19 cellular contexts compared by ENCODE assay signal in the genomic region with DNA sequence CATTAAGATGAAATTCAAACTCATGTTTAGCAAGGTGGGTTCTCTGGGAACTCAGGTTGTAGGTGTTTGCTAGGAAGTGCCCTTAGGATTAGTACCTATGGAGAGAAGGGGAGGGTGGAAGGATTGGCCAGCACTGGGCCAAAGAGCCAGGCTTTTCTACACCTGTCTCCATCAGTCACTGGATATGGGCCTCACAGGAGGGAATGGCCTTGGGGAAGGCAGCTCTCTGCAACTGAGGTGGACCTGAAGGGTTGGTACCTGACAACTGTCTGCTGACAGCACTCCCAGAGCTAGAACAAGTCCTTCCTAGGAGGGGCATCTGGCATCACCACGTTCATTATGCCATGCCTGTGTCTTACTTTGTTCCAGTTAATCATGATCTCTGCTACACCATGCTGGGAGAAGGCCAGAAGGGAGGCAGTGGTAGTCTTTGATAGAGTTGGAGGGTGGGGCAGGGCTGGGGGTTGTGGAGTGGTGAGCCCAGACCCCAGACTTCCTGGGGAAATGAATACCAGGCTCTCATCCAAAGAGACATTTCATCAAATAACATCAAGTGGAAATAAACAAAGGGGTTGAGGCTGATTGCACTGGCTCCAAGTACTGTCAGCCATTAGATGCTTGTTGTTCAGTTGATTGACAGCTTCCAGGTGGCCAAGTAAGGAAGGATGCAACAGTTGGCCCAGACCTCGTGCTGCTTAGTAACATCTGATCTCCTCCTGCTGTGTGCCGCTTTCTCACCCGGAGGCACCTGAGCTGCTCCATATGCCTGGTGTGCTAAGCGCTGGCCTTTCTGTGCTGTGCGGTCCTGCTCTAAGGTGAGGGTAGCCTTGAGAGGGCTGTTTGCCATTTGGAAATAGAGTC.
"Had no signal": no experiment of that assay in that cellular context is flagged by ENCODE, and none has a peak within 500 bp of the region (broad histone marks: within the 10 kb centered on the region; RNA-seq: fewer than 3 reads in every experiment).

No MANE protein-coding gene starts in this region.

- ATAC-seq: activated CD8-positive, alpha-beta memory T cell treated with anti-CD3 and anti-CD28 coated beads, Interleukin-2, amount 10 ng/mL, durations not matched to agents 7 days and 5 days had no signal

- H3K27ac Mint-ChIP-seq: activated CD8-positive, alpha-beta memory T cell treated with anti-CD3 and anti-CD28 coated beads, Interleukin-2, amount 10 ng/mL, durations not matched to agents 7 days and 5 days; activated naive CD4-positive, alpha-beta T cell treated with anti-CD3 and anti-CD28 coated beads for 36 hours; activated T-helper 2 cell treated with anti-CD3 and anti-CD28 coated beads, Interferon-gamma antibody, Interleukin-2, Interleukin-4, amounts not matched to agents 10 μg/mL and 5 μg/mL and 100 μg/mL, durations not matched to agents 14 hours and 24 hours and 36 hours; endodermal cell; nephron; progenitor cell of endocrine pancreas; T-helper 2 cell treated with Interferon-gamma antibody and Interleukin-4, amounts not matched to agents 5 μg/mL and 100 μg/mL, for 36 hours had no signal

- DNase-seq: activated CD4-positive, alpha-beta T cell treated with anti-CD3 and anti-CD28 coated beads for 1 hour; activated CD4-positive, alpha-beta T cell treated with anti-CD3 and anti-CD28 coated beads, Interleukin-2, amount 50 U/mL, for 48 hours; activated CD8-positive, alpha-beta memory T cell treated with anti-CD3 and anti-CD28 coated beads, Interleukin-2, amount 10 ng/mL, durations not matched to agents 7 days and 5 days; activated naive CD4-positive, alpha-beta T cell treated with anti-CD3 and anti-CD28 coated beads for 36 hours; activated T-cell treated with anti-CD3 and anti-CD28 coated beads, Interleukin-2, amount 50 U/mL, for 1 hour; dorsolateral prefrontal cortex; endodermal cell; head of caudate nucleus; occipital lobe; stimulated activated CD4-positive, alpha-beta T cell treated with anti-CD3 and anti-CD28 coated beads, Interleukin-2, amount 100 ng/mL, for 48 hours; stimulated activated naive CD4-positive, alpha-beta T cell treated with Interleukin-2 at 50 U/mL for 16 hours; substantia nigra had no signal

- H3K4me1 Mint-ChIP-seq: activated CD8-positive, alpha-beta memory T cell treated with anti-CD3 and anti-CD28 coated beads, Interleukin-2, amount 10 ng/mL, durations not matched to agents 7 days and 5 days; endodermal cell; nephron had no signal

- H3K4me3 ChIP-seq: ascending aorta, dorsolateral prefrontal cortex, right atrium auricular region, tibial nerve had no signal

- H3K27me3 Mint-ChIP-seq: activated CD8-positive, alpha-beta memory T cell treated with anti-CD3 and anti-CD28 coated beads, Interleukin-2, amount 10 ng/mL, durations not matched to agents 7 days and 5 days had no signal

- H3K4me3 Mint-ChIP-seq: activated CD8-positive, alpha-beta memory T cell treated with anti-CD3 and anti-CD28 coated beads, Interleukin-2, amount 10 ng/mL, durations not matched to agents 7 days and 5 days; activated naive CD4-positive, alpha-beta T cell treated with anti-CD3 and anti-CD28 coated beads for 36 hours; endodermal cell; nephron; T-helper 2 cell treated with Interferon-gamma antibody and Interleukin-4, amounts not matched to agents 5 μg/mL and 100 μg/mL, for 36 hours had no signal

- H3K27me3 ChIP-seq: ascending aorta, right atrium auricular region, tibial nerve had no signal

- H3K9me3 ChIP-seq: ascending aorta had no signal

- H3K4me1 ChIP-seq: ascending aorta, right atrium auricular region, tibial nerve had no signal

- H3K36me3 ChIP-seq: ascending aorta, right atrium auricular region, tibial nerve had no signal

- H3K27ac ChIP-seq: ascending aorta, dorsolateral prefrontal cortex, right atrium auricular region, tibial nerve had no signal
